ENCODE assay signal across 8 cellular contexts in the genomic region with DNA sequence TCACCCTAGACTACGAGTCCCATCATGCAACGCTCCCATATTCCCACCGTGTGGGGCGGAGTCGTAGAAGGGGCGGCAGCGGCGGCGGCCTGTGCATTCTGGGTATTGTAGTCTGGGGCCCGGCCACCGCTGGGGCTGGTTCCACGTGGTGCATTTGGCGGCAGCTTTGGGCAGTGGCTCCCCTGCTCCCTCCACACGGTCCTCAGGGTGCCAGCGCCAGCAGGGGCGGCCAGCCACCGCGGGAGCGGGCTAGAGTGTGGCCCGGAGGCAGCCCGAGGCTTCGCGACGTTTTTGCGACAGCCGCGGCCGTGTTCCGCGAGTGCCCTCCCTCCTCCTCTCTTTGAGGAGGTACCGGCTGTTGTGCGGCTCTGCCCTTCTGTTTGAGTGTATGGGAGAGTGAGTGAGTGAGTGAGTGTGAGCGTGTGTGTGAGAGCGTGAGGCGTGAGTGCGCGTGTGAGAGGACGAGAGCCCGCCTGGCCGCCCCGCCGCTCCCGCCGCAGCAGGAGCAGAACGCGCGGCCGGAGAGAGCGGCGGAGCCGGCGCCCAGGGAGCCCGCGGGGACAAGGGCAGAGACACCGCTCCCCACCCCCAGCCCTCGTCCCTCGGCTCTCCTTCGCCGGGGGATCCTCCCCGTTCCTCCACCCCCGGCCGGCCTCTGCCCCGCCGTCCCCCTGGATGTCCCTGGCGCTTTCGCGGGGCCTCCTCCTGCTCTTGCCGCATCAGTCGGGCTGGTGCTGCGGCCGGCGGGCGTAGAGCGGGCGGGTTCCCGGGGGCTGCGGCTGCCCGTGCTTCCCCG. TPM values are rescaled to one million over a fixed set of nuclear protein-coding genes. Genes with fewer than 3 reads are reported as not detected.
A peak's percentile ranks its signal among the peaks of the same experiment; 100 is the strongest.
DNase-seq lines count a peak whose midpoint lies in the region; ATAC-seq and TF ChIP-seq lines count a peak whose summit lies in the region.

A gene (plus strand): TSS at position 343 of the 796 bp plus-strand sequence. CDS start 513 bp downstream, outside the sequence.

- no TSS peak for BruUV-seq in Caco-2 (replicated peaks; lab: Mats Ljungman, UMichigan)

- no peaks in the 10 kb centered on the region for H3K36me3 ChIP-seq in Caco-2 (ENCODE audit: control insufficient read depth, insufficient read depth, low read length)
- H3K36me3 ChIP-seq in endocrine pancreas (ENCODE audit: control insufficient read depth, insufficient read depth, low read length), result no peaks in the 10 kb centered on the region
- no peaks in the 10 kb centered on the region for H3K36me3 ChIP-seq in mesenchymal stem cell (ENCODE audit: control insufficient read depth in 1 of 2, insufficient read depth in 2 of 2, low read depth in 1 of 2, low read length in 2 of 2)

- H3K27me3 ChIP-seq in Caco-2 (replicated peaks; ENCODE audit: control insufficient read depth, insufficient read depth, low read length) (no peaks in the 10 kb centered on the region), endocrine pancreas (ENCODE audit: control insufficient read depth, insufficient read depth, low read length) (no peaks in the 10 kb centered on the region), mesenchymal stem cell (ENCODE audit: control insufficient read depth in 1 of 2, insufficient read depth in 1 of 2, low read length in 2 of 2) (peaks cover 7 to 9% of the 10 kb centered on the region in 2 experiments)

- peaks cover 2% of the 10 kb centered on the region for H3K79me1 ChIP-seq in mesenchymal stem cell (replicated peaks; ENCODE audit: low read length, poor library complexity, severe bottlenecking)

- H3K27me3 Mint-ChIP-seq in Caco-2 (ENCODE audit: insufficient read depth, unreplicated experiment), result no peaks in the 10 kb centered on the region

- DNase-seq in Caco-2 (peak; percentile 94), HUDEP-2 (lab: John Stamatoyannopoulos, UW; ENCODE audit: unreplicated experiment in 76 of 76) (peak; percentile 33 to 98 (median 90)), NOMO-1 treated with dmso at 0.1 percent for 144 hours (lab: John Stamatoyannopoulos, UW; ENCODE audit: unreplicated experiment) (peak; percentile 85), mesenchymal stem cell (peak; percentile 96)
- DNase-seq in activated CD8-positive, alpha-beta memory T cell treated with anti-CD3 and anti-CD28 coated beads for 48 hours (ENCODE audit: low read depth in 2 of 3, low spot score in 2 of 3), result peak; percentile 66 to 73 (median 72)
- DNase-seq in stimulated activated CD8-positive, alpha-beta memory T cell treated with anti-CD3 and anti-CD28 coated beads, Interleukin-12 subunit alpha, Interleukin-12 subunit beta, amount 100 ng/mL, for 24 hours (ENCODE audit: extremely low read depth), result peak; percentile 76

- H3K4me1 ChIP-seq in Caco-2 (no peaks in the 10 kb centered on the region), endocrine pancreas (ENCODE audit: control insufficient read depth, insufficient read depth, low read length) (no peaks in the 10 kb centered on the region), mesenchymal stem cell (ENCODE audit: control insufficient read depth, insufficient read depth, low read depth, low read length) (no peaks in the 10 kb centered on the region)

- H2BK5ac ChIP-seq in mesenchymal stem cell (ENCODE audit: low read depth, low read length, poor library complexity, severe bottlenecking), result peak within 1 kb of the TSS; percentile 91

- under 1% methylated on average over 47 of the region's 79 CpGs for WGBS in mesenchymal stem cell

- H3K9me3 ChIP-seq in Caco-2, result no peaks in the 10 kb centered on the region
- no peaks in the 10 kb centered on the region for H3K9me3 ChIP-seq in endocrine pancreas (ENCODE audit: control insufficient read depth, low read length)
- H3K9me3 ChIP-seq in mesenchymal stem cell (ENCODE audit: control insufficient read depth, low read length), result no peaks in the 10 kb centered on the region

- peak within 1 kb of the TSS; percentile 91 for H3K27ac Mint-ChIP-seq in Caco-2 (ENCODE audit: unreplicated experiment)

- POLR2A ChIA-PET in Caco-2 (lab: Charles Lee), result interaction anchor here (0.6 kb wide), 1 partner anchor 19 kb away, joined by 7 read pairs; no protein-coding TSS in a partner anchor

- peak within 1 kb of the TSS; percentile 72 for H2AFZ ChIP-seq in mesenchymal stem cell (ENCODE audit: low read depth, low read length)

- intact Hi-C loops in Caco-2 (cut with micrococcal nuclease; ENCODE audit: unreplicated experiment), result loop anchor here (1.0 to 10.0 kb wide), 4 partner anchors 33 to 171 kb away; no protein-coding TSS in a partner anchor

- peak within 1 kb of the TSS; percentile 55 to 62 for H3K4ac ChIP-seq in mesenchymal stem cell (ENCODE audit: low read depth in 1 of 2, low read length in 2 of 2)

- H3K14ac ChIP-seq in mesenchymal stem cell (ENCODE audit: low read length in 2 of 2), result peak within 1 kb of the TSS; percentile 86 to 98

- peak within 1 kb of the TSS; percentile 96 to 100 for H3K18ac ChIP-seq in mesenchymal stem cell (ENCODE audit: low read depth in 1 of 2, low read length in 2 of 2)

- H3K36me3 Mint-ChIP-seq in Caco-2 (ENCODE audit: insufficient read depth, unreplicated experiment), result peaks cover 7% of the 10 kb centered on the region

- H3K23ac ChIP-seq in mesenchymal stem cell (ENCODE audit: low read length in 2 of 2), result peak within 1 kb of the TSS in 1 of 2 experiments; percentile 98

- no peak within 1 kb of the TSS for H2AK5ac ChIP-seq in mesenchymal stem cell (ENCODE audit: low read length, severe bottlenecking)

- H2BK15ac ChIP-seq in mesenchymal stem cell (ENCODE audit: low read depth, poor library complexity, severe bottlenecking), result peak within 1 kb of the TSS; percentile 96

- peak within 1 kb of the TSS; percentile 73 for H3K4me2 ChIP-seq in mesenchymal stem cell (ENCODE audit: low read length, poor library complexity, severe bottlenecking)

- peak in 1 of 2 experiments; percentile 1 for TF ChIP-seq CTCF in Caco-2 (IDR thresholded peaks at IDR 0.05; ENCODE audit: insufficient read depth in 1 of 2, low read depth in 1 of 2, low read length in 1 of 2, severe bottlenecking in 1 of 2, unreplicated experiment in 1 of 2)

- peak within 1 kb of the TSS; percentile 54 for H3K27ac ChIP-seq in mesenchymal stem cell (ENCODE audit: low read length, poor library complexity, severe bottlenecking)

- H3K4me3 Mint-ChIP-seq in Caco-2 (ENCODE audit: unreplicated experiment), result peak within 1 kb of the TSS; percentile 89

- CTCF ChIA-PET in Caco-2 (lab: Charles Lee), result interaction anchor here (0.6 to 0.7 kb wide), 3 partner anchors 21 to 54 kb away, joined by 3 to 8 read pairs (median 6); no protein-coding TSS in a partner anchor

- ATAC-seq in GM21390 (IDR thresholded peaks at IDR 0.05; ENCODE audit: unreplicated experiment), result peak; percentile 83

- H3K9ac ChIP-seq in endocrine pancreas (ENCODE audit: control insufficient read depth, insufficient read depth, low read length) (peak within 1 kb of the TSS; percentile 93), mesenchymal stem cell (ENCODE audit: low read length) (peak within 1 kb of the TSS; percentile 92)

- peak within 1 kb of the TSS; percentile 98 for H2BK120ac ChIP-seq in mesenchymal stem cell (ENCODE audit: low read depth, low read length)

- H2BK12ac ChIP-seq in mesenchymal stem cell (ENCODE audit: low read length in 2 of 2), result peak within 1 kb of the TSS in 1 of 2 experiments; percentile 96

- peak within 1 kb of the TSS; percentile 98 for H4K91ac ChIP-seq in mesenchymal stem cell (ENCODE audit: low read length)

- H3K4me3 ChIP-seq in Caco-2 (ENCODE audit: low read depth, low read length), result peak within 1 kb of the TSS; percentile 96
- peak within 1 kb of the TSS; percentile 99 for H3K4me3 ChIP-seq in endocrine pancreas (ENCODE audit: control insufficient read depth, insufficient read depth, low read length)
- H3K4me3 ChIP-seq in mesenchymal stem cell (ENCODE audit: insufficient read depth in 1 of 2, low read depth in 1 of 2, low read length in 2 of 2), result peak within 1 kb of the TSS; percentile 82 to 95

- peak within 1 kb of the TSS; percentile 98 for H4K8ac ChIP-seq in mesenchymal stem cell (ENCODE audit: low read length)

- no peaks in the 10 kb centered on the region for H3K9me3 Mint-ChIP-seq in Caco-2 (ENCODE audit: unreplicated experiment)

- peaks cover 17% of the 10 kb centered on the region for H3K4me1 Mint-ChIP-seq in Caco-2 (ENCODE audit: low read depth, unreplicated experiment)

RNA-seq across cellular contexts. Expression of the gene that starts here (rescaled TPM):
- 35.1 and 35.9 TPM in 2 replicates for total RNA-seq in Caco-2 (2022)
- 27.5 TPM for polyA plus RNA-seq in mesenchymal stem cell (2013, experiment 1 of 2)
- 28.0 TPM for polyA plus RNA-seq in mesenchymal stem cell (2013, experiment 2 of 2)

Comparison
In these comparisons a context has a peak if more than half of its experiments do, and no peak if none do; other contexts are left out.
1. Peak in every context shown above with its lines: DNase-seq, ATAC-seq, H3K4me3 ChIP-seq and H3K27ac ChIP-seq.